Comparison of ENCODE assay signal across 9 cellular contexts in the genomic region with DNA sequence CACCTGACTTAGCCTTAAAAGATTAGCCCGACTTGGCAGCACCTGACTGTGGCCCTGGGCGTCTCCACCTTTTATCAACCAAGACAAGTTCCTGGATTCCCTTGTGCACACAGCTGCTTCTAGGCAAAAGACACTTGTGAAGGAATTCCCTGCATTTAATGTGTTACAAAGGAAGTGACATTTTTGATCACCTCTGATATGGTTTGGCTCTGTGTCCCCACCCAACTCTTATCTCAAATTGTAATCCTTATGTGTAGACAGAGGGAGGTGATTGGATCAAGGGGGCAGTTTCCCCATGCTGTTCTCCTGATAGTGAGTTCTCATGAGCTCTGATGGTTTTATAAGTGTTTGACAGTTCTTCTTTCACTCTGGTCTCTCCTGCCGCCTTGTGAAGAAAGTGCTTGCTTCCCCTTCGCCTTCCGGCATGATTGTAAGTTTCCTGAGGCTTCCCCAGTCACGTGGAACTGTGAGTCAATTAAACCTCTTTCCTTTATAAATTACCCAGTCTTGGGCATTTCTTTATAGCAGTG. TPM values are rescaled to one million over a fixed set of nuclear protein-coding genes. Genes with fewer than 3 reads are reported as not detected.
DNase-seq lines count a peak whose midpoint lies in the region; ATAC-seq and TF ChIP-seq lines count a peak whose summit lies in the region.
"Had no signal": no experiment of that assay in that cellular context is flagged by ENCODE, and none has a peak within 500 bp of the region (broad histone marks: within the 10 kb centered on the region; RNA-seq: fewer than 3 reads in every experiment).

No MANE protein-coding gene starts in this region.

- H3K27ac Mint-ChIP-seq in T-cell (peak overlapping the region; percentile 86 to 87), endodermal cell (no peak overlapping the region)

- H3K27me3 Mint-ChIP-seq in T-cell (no peaks in the 10 kb centered on the region), endodermal cell (ENCODE audit: insufficient read depth) (no peaks in the 10 kb centered on the region)

- WGBS in transverse colon (ENCODE audit: low coverage in 1 of 2), 2 donors = 48 to 60% methylated on average over 6 of the region's 6 CpGs
- WGBS in endodermal cell (ENCODE audit: insufficient coverage in 1 of 2, insufficient read length in 1 of 2), 2 experiments = 86 to 89% methylated on average over 4 to 6 of the region's 6 CpGs

- CTCF ChIA-PET in T-cell (lab: Charles Lee) = interaction anchor here (0.5 to 1.6 kb wide), 6 partner anchors 11 to 1377 kb away, joined by 3 to 10 read pairs (median 4); partner anchors contain the start of gene BOD1 (in 1 of the 2)

- no peak overlapping the region for H3K4me3 ChIP-seq in left ventricle myocardium inferior
- no peak overlapping the region for H3K4me3 ChIP-seq in fibroblast of villous mesenchyme (ENCODE audit: low read depth, low read length)
- H3K4me3 ChIP-seq in transverse colon = no peak overlapping the region
- no peak overlapping the region for H3K4me3 ChIP-seq in endodermal cell (ENCODE audit: low read length)
- H3K4me3 ChIP-seq: lung had no signal

- intact Hi-C loops in left ventricle myocardium inferior (cut with micrococcal nuclease) = no loop called here
- intact Hi-C loops in Right ventricle myocardium inferior (cut with DNase I) = loop anchor here (5.0 kb wide), 2 partner anchors 37 to 268 kb away; partner anchors contain the start of gene BOD1
- intact Hi-C loops in transverse colon (cut with DNase I; ENCODE audit: low total_unique reads) = loop anchor here (5.0 to 10.0 kb wide), 2 partner anchors 87 to 271 kb away; partner anchors contain the start of gene BOD1

- POLR2A ChIA-PET in T-cell (lab: Charles Lee) = interaction anchor here in 1 of 2 donors (1.0 kb wide), 1 partner anchor 33 kb away, joined by 5 read pairs; no protein-coding TSS in a partner anchor

- DNase-seq in left ventricle myocardium inferior (no peak), Right ventricle myocardium inferior (ENCODE audit: missing footprints) (no peak), T-cell (peak in 1 of 34 experiments; percentile 35), fibroblast of villous mesenchyme (ENCODE audit: low read depth) (peak; percentile 59), transverse colon (peak; percentile 68), endodermal cell (no peak)

- H3K4me1 Mint-ChIP-seq in T-cell = peaks cover 55 to 66% (median 57%) of the 10 kb centered on the region in 3 donors
- H3K4me1 Mint-ChIP-seq in endodermal cell = peaks cover 21% of the 10 kb centered on the region

- H3K36me3 ChIP-seq in left ventricle myocardium inferior (peaks cover 4% of the 10 kb centered on the region), transverse colon (no peaks in the 10 kb centered on the region), endodermal cell (ENCODE audit: control insufficient read depth, insufficient read depth, low read length) (no peaks in the 10 kb centered on the region)

- in situ Hi-C loops in transverse colon (cut with MboI; ENCODE audit: low pct_ligation_motif_present in 1 of 4, low pct_unique_long_range_greater_than_20kb in 1 of 4, low sequenced_read_pairs in 3 of 4) = no loop called here

- no peak overlapping the region for H3K9ac ChIP-seq in endodermal cell (ENCODE audit: extremely low read depth, low read length, poor library complexity, severe bottlenecking)

- peak overlapping the region; percentile 41 for H3K27ac ChIP-seq in left ventricle myocardium inferior (replicated peaks)
- H3K27ac ChIP-seq in transverse colon = peak overlapping the region; percentile 76 to 93 (median 87)
- H3K27ac ChIP-seq in endodermal cell (ENCODE audit: low read depth, low read length) = no peak overlapping the region

- H3K9me3 ChIP-seq in left ventricle myocardium inferior (replicated peaks) (no peaks in the 10 kb centered on the region), transverse colon (no peaks in the 10 kb centered on the region), endodermal cell (ENCODE audit: control insufficient read depth, low read length) (no peaks in the 10 kb centered on the region)

- ATAC-seq in Right ventricle myocardium inferior (no peak), T-cell (replicated peaks in 1 of 4) (no peak), HG03378 (IDR thresholded peaks at IDR 0.05; ENCODE audit: unreplicated experiment) (no peak), HG03469 (IDR thresholded peaks at IDR 0.05; ENCODE audit: unreplicated experiment) (no peak)

- TF ChIP-seq EP300 in transverse colon (IDR thresholded peaks at IDR 0.05; ENCODE audit: low read depth) = no peak

- peak; percentile 3 for TF ChIP-seq CTCF in left ventricle myocardium inferior (IDR thresholded peaks at IDR 0.05; ENCODE audit: borderline replicate concordance)
- TF ChIP-seq CTCF in fibroblast of villous mesenchyme (IDR thresholded peaks at IDR 0.05; ENCODE audit: insufficient read depth, low read depth, low read length) = no peak
- peak in 4 of 5 experiments; percentile 2 to 53 (median 21) for TF ChIP-seq CTCF in transverse colon (IDR thresholded peaks at IDR 0.05)
- no peak for TF ChIP-seq CTCF in endodermal cell (conservative IDR thresholded peaks at IDR 0.05)

- H3K4me3 Mint-ChIP-seq in T-cell (peak overlapping the region in 2 of 3 donors; percentile 1 to 87), endodermal cell (no peak overlapping the region)

- H3K9me3 Mint-ChIP-seq in T-cell (peaks cover 0 to 7% (median 0%) of the 10 kb centered on the region in 3 donors), endodermal cell (no peaks in the 10 kb centered on the region)

- H3K36me3 Mint-ChIP-seq in T-cell (peaks cover 2% of the 10 kb centered on the region), endodermal cell (ENCODE audit: low read depth) (no peaks in the 10 kb centered on the region)

- no peaks in the 10 kb centered on the region for H3K27me3 ChIP-seq in left ventricle myocardium inferior (ENCODE audit: low read depth)
- no peaks in the 10 kb centered on the region for H3K27me3 ChIP-seq in transverse colon
- H3K27me3 ChIP-seq in endodermal cell (ENCODE audit: control insufficient read depth, insufficient read depth, low read length, poor library complexity, severe bottlenecking) = no peaks in the 10 kb centered on the region

- TF ChIP-seq POLR2A in transverse colon (IDR thresholded peaks at IDR 0.05) = no peak

- H3K4me1 ChIP-seq in left ventricle myocardium inferior = peaks cover 50% of the 10 kb centered on the region
- peaks cover 7 to 52% (median 43%) of the 10 kb centered on the region in 4 donors for H3K4me1 ChIP-seq in transverse colon
- no peaks in the 10 kb centered on the region for H3K4me1 ChIP-seq in endodermal cell (ENCODE audit: control insufficient read depth, insufficient read depth, low read length)

RNA-seq across cellular contexts. Expression of gene CPEB4, which starts 2.6 kb away (rescaled TPM):
- total RNA-seq in left ventricle myocardium inferior = 136 TPM
- 116 TPM for total RNA-seq in Right ventricle myocardium inferior
- 10 to 100 TPM; 13.8 to 25.9 (median 14.9) TPM for total RNA-seq in T-cell
- total RNA-seq in fibroblast of villous mesenchyme = 33.8 and 38.4 TPM in 2 replicates
- 10 to 100 TPM; 23.6 to 67.7 (median 36.5) TPM for total RNA-seq in transverse colon
- total RNA-seq in endodermal cell = 10 to 100 TPM in 1 of 2 donors, 1 to 10 TPM in 1; 9.4 to 11.3 TPM
- polyA plus RNA-seq in endodermal cell (2013, experiment 1 of 2) = 9.7 TPM
- polyA plus RNA-seq in endodermal cell (2013, experiment 2 of 2) = 9.3 TPM

Comparison
In these comparisons a context has a peak if more than half of its experiments do, and no peak if none do; other contexts are left out.
1. DNase-seq: peak in fibroblast of villous mesenchyme (single experiment) and transverse colon (single experiment); none in left ventricle myocardium inferior (single experiment), Right ventricle myocardium inferior (single experiment) and endodermal cell (single experiment).
2. CTCF ChIP-seq: peak in left ventricle myocardium inferior (single experiment) and transverse colon (4 of 5); none in fibroblast of villous mesenchyme (single experiment) and endodermal cell (single experiment).